Comparison of ENCODE assay signal across 8 cellular contexts in the genomic region with DNA sequence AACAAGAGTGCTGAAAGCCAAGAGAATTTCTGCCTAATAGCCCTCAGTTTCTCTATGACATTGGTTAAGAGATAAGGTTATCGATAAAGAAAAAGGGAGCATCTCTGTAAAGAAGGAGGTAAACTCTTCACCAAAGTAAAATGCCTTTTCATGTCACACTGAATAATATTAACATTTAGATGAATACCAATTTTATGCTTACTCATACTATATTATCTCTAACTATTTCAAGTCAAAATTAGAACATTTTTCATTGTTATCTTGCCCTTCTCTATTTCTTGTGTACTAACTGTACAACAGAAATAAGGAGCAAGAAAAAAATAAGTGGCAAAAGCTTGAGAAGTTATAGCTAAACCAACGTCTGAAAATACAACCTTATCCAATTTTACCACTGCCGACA.
"Had no signal": no experiment of that assay in that cellular context is flagged by ENCODE, and none has a peak within 500 bp of the region (broad histone marks: within the 10 kb centered on the region; RNA-seq: fewer than 3 reads in every experiment).

No MANE protein-coding gene starts in this region.

- FAIRE-seq: G401.6, GM12878, GM12891, GM12892, GM18507, GM19239 had no signal

- DNase-seq: GDM1, GF-D8 had no signal

- ATAC-seq: GM12878 had no signal

- H3K4me3 ChIP-seq: GM12878 had no signal
